In genomic region chr17:28718317-28718672, GRCh38 we compare ENCODE assay signal across 8 cellular contexts. TPM values are rescaled to one million over a fixed set of nuclear protein-coding genes. Genes with fewer than 3 reads are reported as not detected.
DNase-seq lines count a peak whose midpoint lies in the region; ATAC-seq and TF ChIP-seq lines count a peak whose summit lies in the region.

No MANE protein-coding gene starts in this region.

- H3K9me3 ChIP-seq in CD4-positive, CD25-positive, alpha-beta regulatory T cell (ENCODE audit: control insufficient read depth in 2 of 2, low read length in 2 of 2) = no peaks in the 10 kb centered on the region
- H3K9me3 ChIP-seq in NT2/D1 (ENCODE audit: insufficient read depth, low read length) (no peaks in the 10 kb centered on the region), ectodermal cell (ENCODE audit: control insufficient read depth, low read length) (no peaks in the 10 kb centered on the region)

- H3K9me3 Mint-ChIP-seq in CD4-positive, CD25-positive, alpha-beta regulatory T cell = no peaks in the 10 kb centered on the region
- H3K9me3 Mint-ChIP-seq in neural crest cell = no peaks in the 10 kb centered on the region

- ATAC-seq in CD4-positive, CD25-positive, alpha-beta regulatory T cell (ENCODE audit: low read depth in 2 of 2) = no peak
- ATAC-seq in GM18861 (IDR thresholded peaks at IDR 0.05; ENCODE audit: unreplicated experiment) = no peak
- no peak for ATAC-seq in GM19452 (IDR thresholded peaks at IDR 0.05; ENCODE audit: unreplicated experiment)

- H3K36me3 Mint-ChIP-seq in CD4-positive, CD25-positive, alpha-beta regulatory T cell = peaks cover 27% of the 10 kb centered on the region
- peaks cover 30% of the 10 kb centered on the region for H3K36me3 Mint-ChIP-seq in neural crest cell (ENCODE audit: low read depth)

- H3K27ac Mint-ChIP-seq in CD4-positive, CD25-positive, alpha-beta regulatory T cell = peak overlapping the region; percentile 26 to 36 (median 34)
- H3K27ac Mint-ChIP-seq in neural crest cell (ENCODE audit: unreplicated experiment) = peak overlapping the region; percentile 98

- H3K4me1 ChIP-seq in CD4-positive, CD25-positive, alpha-beta regulatory T cell (ENCODE audit: control insufficient read depth, insufficient read depth, low read length, poor library complexity, severe bottlenecking) = peaks cover 36% of the 10 kb centered on the region
- H3K4me1 ChIP-seq in NT2/D1 (ENCODE audit: insufficient read depth, insufficient read length) = peaks cover 18% of the 10 kb centered on the region
- H3K4me1 ChIP-seq in ectodermal cell (ENCODE audit: control insufficient read depth, insufficient read depth, low read length) = peaks cover 36% of the 10 kb centered on the region

- H3K27me3 ChIP-seq in CD4-positive, CD25-positive, alpha-beta regulatory T cell (ENCODE audit: control insufficient read depth, insufficient read depth, low read length) = peaks cover 11% of the 10 kb centered on the region
- H3K27me3 ChIP-seq in NT2/D1 (ENCODE audit: insufficient read depth, insufficient read length) (no peaks in the 10 kb centered on the region), ectodermal cell (ENCODE audit: control insufficient read depth, insufficient read depth, low read length, poor library complexity, severe bottlenecking) (no peaks in the 10 kb centered on the region)

- 1% methylated on average over 11 of the region's 11 CpGs for WGBS in ectodermal cell, 2 experiments

- H3K27me3 Mint-ChIP-seq in CD4-positive, CD25-positive, alpha-beta regulatory T cell = peaks cover 41% of the 10 kb centered on the region
- peaks cover 8% of the 10 kb centered on the region for H3K27me3 Mint-ChIP-seq in neural crest cell (ENCODE audit: low read depth)

- H3K4me1 Mint-ChIP-seq in CD4-positive, CD25-positive, alpha-beta regulatory T cell = peaks cover 4 to 49% (median 22%) of the 10 kb centered on the region in 4 donors
- H3K4me1 Mint-ChIP-seq in neural crest cell = peaks cover 61% of the 10 kb centered on the region

- no peak overlapping the region for H3K4me3 ChIP-seq in CD4-positive, CD25-positive, alpha-beta regulatory T cell (ENCODE audit: low read depth, low read length)
- H3K4me3 ChIP-seq in NT2/D1 (ENCODE audit: insufficient read length, low read depth) (peak overlapping the region; percentile 52), ectodermal cell (ENCODE audit: insufficient read depth, low read depth, low read length) (peak overlapping the region; percentile 93)

- H3K9ac ChIP-seq in NT2/D1 (ENCODE audit: insufficient read length, low read depth) = peak overlapping the region; percentile 93

- peak overlapping the region in 3 of 4 donors; percentile 52 to 74 (median 59) for H3K4me3 Mint-ChIP-seq in CD4-positive, CD25-positive, alpha-beta regulatory T cell
- H3K4me3 Mint-ChIP-seq in neural crest cell = peak overlapping the region; percentile 87

- TF ChIP-seq CTCF in neural crest cell (conservative IDR thresholded peaks at IDR 0.05) = no peak

- peaks cover 16% of the 10 kb centered on the region for H3K36me3 ChIP-seq in CD4-positive, CD25-positive, alpha-beta regulatory T cell (ENCODE audit: control insufficient read depth, insufficient read depth, low read length)
- H3K36me3 ChIP-seq in NT2/D1 (ENCODE audit: insufficient read depth, insufficient read length, low read length) (peaks cover 61% of the 10 kb centered on the region), ectodermal cell (ENCODE audit: control insufficient read depth, insufficient read depth, low read length) (peaks cover 35% of the 10 kb centered on the region)

- no peak for DNase-seq in CD4-positive, CD25-positive, alpha-beta regulatory T cell
- DNase-seq in NT2/D1 (ENCODE audit: low read depth, low spot score) = no peak
- DNase-seq in neural crest cell (ENCODE audit: low read depth, low spot score) = no peak
- no peak for DNase-seq in central memory CD4-positive, alpha-beta T cell
- no peak for DNase-seq in activated gamma-delta T cell treated with Interleukin-2 at 50 U/mL for 16 hours

- H3K27ac ChIP-seq in CD4-positive, CD25-positive, alpha-beta regulatory T cell (ENCODE audit: insufficient read depth, low read length, poor library complexity, severe bottlenecking) = no peak overlapping the region
- peak overlapping the region; percentile 87 for H3K27ac ChIP-seq in ectodermal cell (ENCODE audit: insufficient read depth, low read depth, low read length, poor library complexity, severe bottlenecking)

RNA-seq across cellular contexts. Expression of gene RAB34, which starts 0.6 kb away (rescaled TPM):
- 4.0 TPM for total RNA-seq in CD4-positive, CD25-positive, alpha-beta regulatory T cell
- polyA plus RNA-seq in CD4-positive, CD25-positive, alpha-beta regulatory T cell = 10 to 100 TPM in 1 of 4 donors, 1 to 10 TPM in 3; 6.6 to 11.5 (median 6.9) TPM
- polyA plus RNA-seq in ectodermal cell (2013, experiment 1 of 4) = 98.2 TPM
- 95.9 TPM for polyA plus RNA-seq in ectodermal cell (2013, experiment 2 of 4)
- 94.5 TPM for polyA plus RNA-seq in ectodermal cell (2013, experiment 3 of 4)
- 94.6 TPM for polyA plus RNA-seq in ectodermal cell (2013, experiment 4 of 4)
- total RNA-seq in neural crest cell = 83.5 and 87.4 TPM in 2 replicates

RNA-seq across cellular contexts. Expression of gene RPL23A, which starts 1.5 kb away (rescaled TPM):
- 2,050 TPM for total RNA-seq in CD4-positive, CD25-positive, alpha-beta regulatory T cell
- polyA plus RNA-seq in CD4-positive, CD25-positive, alpha-beta regulatory T cell = 1,000 to 10,000 TPM; 4,206 to 5,707 (median 4,669) TPM
- 1,725 TPM for polyA plus RNA-seq in ectodermal cell (2013, experiment 1 of 4)
- polyA plus RNA-seq in ectodermal cell (2013, experiment 2 of 4) = 1,692 TPM
- polyA plus RNA-seq in ectodermal cell (2013, experiment 3 of 4) = 2,280 TPM
- polyA plus RNA-seq in ectodermal cell (2013, experiment 4 of 4) = 2,403 TPM
- 1,750 and 1,862 TPM in 2 replicates for total RNA-seq in neural crest cell

RNA-seq across cellular contexts. Expression of gene PROCA1, which starts 6.6 kb away (rescaled TPM):
- 5.3 TPM for total RNA-seq in CD4-positive, CD25-positive, alpha-beta regulatory T cell
- polyA plus RNA-seq in CD4-positive, CD25-positive, alpha-beta regulatory T cell = under 1 TPM in 3 of 4 donors, not detected in 1; 0.37 to 0.67 (median 0.63) TPM
- polyA plus RNA-seq in ectodermal cell (2013, experiment 1 of 4) = 28.7 TPM
- 21.6 TPM for polyA plus RNA-seq in ectodermal cell (2013, experiment 2 of 4)
- polyA plus RNA-seq in ectodermal cell (2013, experiment 3 of 4) = 24.4 TPM
- polyA plus RNA-seq in ectodermal cell (2013, experiment 4 of 4) = 24.0 TPM
- total RNA-seq in neural crest cell = 11.7 and 12.5 TPM in 2 replicates

RNA-seq across cellular contexts. Expression of gene TLCD1, which starts 7.7 kb away (rescaled TPM):
- 1.3 TPM for total RNA-seq in CD4-positive, CD25-positive, alpha-beta regulatory T cell
- not detected for polyA plus RNA-seq in CD4-positive, CD25-positive, alpha-beta regulatory T cell
- polyA plus RNA-seq in ectodermal cell (2013, experiment 1 of 4) = 12.6 TPM
- 13.5 TPM for polyA plus RNA-seq in ectodermal cell (2013, experiment 2 of 4)
- 12.7 TPM for polyA plus RNA-seq in ectodermal cell (2013, experiment 3 of 4)
- polyA plus RNA-seq in ectodermal cell (2013, experiment 4 of 4) = 11.8 TPM
- 6.1 and 6.3 TPM in 2 replicates for total RNA-seq in neural crest cell

RNA-seq across cellular contexts. Expression of gene NEK8, which starts 10.3 kb away (rescaled TPM):
- total RNA-seq in CD4-positive, CD25-positive, alpha-beta regulatory T cell = 7.5 TPM
- polyA plus RNA-seq in CD4-positive, CD25-positive, alpha-beta regulatory T cell = 1 to 10 TPM; 1.8 to 2.6 (median 2.0) TPM
- 12.2 TPM for polyA plus RNA-seq in ectodermal cell (2013, experiment 1 of 4)
- polyA plus RNA-seq in ectodermal cell (2013, experiment 2 of 4) = 11.3 TPM
- polyA plus RNA-seq in ectodermal cell (2013, experiment 3 of 4) = 6.1 TPM
- 8.4 TPM for polyA plus RNA-seq in ectodermal cell (2013, experiment 4 of 4)
- total RNA-seq in neural crest cell = 6.2 and 6.3 TPM in 2 replicates

Comparison
In these comparisons a context has a peak if more than half of its experiments do, and no peak if none do; other contexts are left out.
1. RNA of gene RAB34, which starts 0.6 kb away (total RNA-seq): 83.5 to 87.4 TPM in neural crest cell; 4.0 TPM in CD4-positive, CD25-positive, alpha-beta regulatory T cell (single experiment); every median in the first group is over 10 times any median in the second.